In the genomic region with DNA sequence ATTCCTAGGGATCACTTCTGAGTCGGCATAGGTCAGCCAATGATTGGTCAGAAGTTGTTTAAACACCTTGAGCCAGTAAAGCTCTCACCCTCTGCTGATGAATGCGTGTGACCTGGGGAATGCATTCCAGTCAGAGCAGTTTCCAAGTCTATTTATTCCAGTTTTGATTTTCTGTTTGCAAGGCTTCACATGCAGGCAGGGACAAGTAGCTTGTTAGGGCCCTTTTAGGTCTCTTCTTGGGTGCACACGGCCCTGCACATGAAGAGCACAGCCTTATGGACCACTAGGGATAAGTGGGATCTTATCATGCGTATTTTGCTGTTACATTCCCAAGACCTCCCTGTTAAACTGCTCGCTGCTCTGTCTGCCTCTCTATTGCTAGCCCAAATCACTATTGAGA, we compare ENCODE assay signal across 24 cellular contexts. TPM values are rescaled to one million over a fixed set of nuclear protein-coding genes. Genes with fewer than 3 reads are reported as not detected.
DNase-seq lines count a peak whose midpoint lies in the region; ATAC-seq, FAIRE-seq and TF ChIP-seq lines count a peak whose summit lies in the region.
"Had no signal": no experiment of that assay in that cellular context is flagged by ENCODE, and none has a peak within 500 bp of the region (broad histone marks: within the 10 kb centered on the region; RNA-seq: fewer than 3 reads in every experiment).

No MANE protein-coding gene starts in this region.

- no peaks in the 10 kb centered on the region for H3K79me1 ChIP-seq in mesendoderm (ENCODE audit: low read length)

- no peaks in the 10 kb centered on the region for H3K9me3 Mint-ChIP-seq in stimulated activated naive B cell treated with anti-CD40 and anti-IgM and Interleukin-4, amounts not matched to agents 10 μg/mL and 1 μg/mL and 100 μg/mL, for 72 hours
- H3K9me3 Mint-ChIP-seq: activated naive CD4-positive, alpha-beta T cell treated with anti-CD3 and anti-CD28 coated beads, Interleukin-2, amount 50 U/mL, for 72 hours; immature natural killer cell; natural killer cell; T-helper 2 cell treated with Interferon-gamma antibody and Interleukin-4, amounts not matched to agents 5 μg/mL and 100 μg/mL, for 36 hours had no signal

- H3K4me3 ChIP-seq in K562: no peak overlapping the region
- H3K4me3 ChIP-seq in upper lobe of right lung: no peak overlapping the region
- H3K4me3 ChIP-seq in PC-3 (ENCODE audit: low read length): no peak overlapping the region
- no peak overlapping the region for H3K4me3 ChIP-seq in mesendoderm (ENCODE audit: low read length)
- H3K4me3 ChIP-seq: BLaER1, esophagus muscularis mucosa, SJCRH30 had no signal

- H3K18ac ChIP-seq in mesendoderm (ENCODE audit: low read length): no peak overlapping the region

- WGBS in K562 (ENCODE audit: insufficient coverage, low coverage, missing lambda C conversion rate): 20% methylated on average over 5 of the region's 5 CpGs
- WGBS in mesendoderm (ENCODE audit: extremely low coverage, insufficient coverage, low lambda C conversion rate): no CpG with 5 or more reads among the region's 5 CpGs

- no peak overlapping the region for H2AK5ac ChIP-seq in mesendoderm (ENCODE audit: low read length)

- H2BK120ac ChIP-seq in mesendoderm (ENCODE audit: low read depth, low read length): no peak overlapping the region

- H3K27me3 ChIP-seq in K562 (ENCODE audit: control insufficient read depth in 2 of 2, insufficient read depth in 2 of 2, low read length in 2 of 2): no peaks in the 10 kb centered on the region
- no peaks in the 10 kb centered on the region for H3K27me3 ChIP-seq in upper lobe of right lung
- H3K27me3 ChIP-seq in PC-3 (ENCODE audit: low read length): no peaks in the 10 kb centered on the region
- H3K27me3 ChIP-seq in mesendoderm (ENCODE audit: insufficient read depth, low read length, poor library complexity): no peaks in the 10 kb centered on the region
- H3K27me3 ChIP-seq: BLaER1, esophagus muscularis mucosa, SJCRH30 had no signal

- no peak for TF ChIP-seq POLR2A in K562 (conservative IDR thresholded peaks at IDR 0.05)

- H2BK5ac ChIP-seq in mesendoderm (ENCODE audit: low read length): no peak overlapping the region

- ATAC-seq in K562 (peak; percentile 60), upper lobe of right lung (peak; percentile 46), PC-3 (no peak; the same call in 1 of the 2 replicates)
- no peak for ATAC-seq in stimulated activated naive B cell treated with anti-CD40 and anti-IgM and Interleukin-4, amounts not matched to agents 10 μg/mL and 1 μg/mL and 100 μg/mL, for 72 hours (replicated peaks)
- ATAC-seq: activated CD8-positive, alpha-beta T cell treated with anti-CD3 and anti-CD28 coated beads, Interleukin-2, amount 10 ng/mL, durations not matched to agents 7 days and 5 days; activated naive CD4-positive, alpha-beta T cell treated with anti-CD3 and anti-CD28 coated beads, Interleukin-2, amount 50 U/mL, for 72 hours; natural killer cell had no signal

- POLR2A ChIA-PET in K562 (lab: Yijun Ruan, JAX): interaction anchor here (0.9 to 1.2 kb wide), 2 partner anchors 12 to 32 kb away, joined by 3 read pairs; no protein-coding TSS in a partner anchor
- POLR2A ChIA-PET in PC-3 (lab: Charles Lee; ENCODE audit: unreplicated experiment): no interaction called here

- no peak overlapping the region for H3K27ac Mint-ChIP-seq in stimulated activated naive B cell treated with anti-CD40 and anti-IgM and Interleukin-4, amounts not matched to agents 10 μg/mL and 1 μg/mL and 100 μg/mL, for 72 hours
- H3K27ac Mint-ChIP-seq: activated CD8-positive, alpha-beta T cell treated with anti-CD3 and anti-CD28 coated beads, Interleukin-2, amount 10 ng/mL, durations not matched to agents 7 days and 5 days; activated naive CD4-positive, alpha-beta T cell treated with anti-CD3 and anti-CD28 coated beads, Interleukin-2, amount 50 U/mL, for 72 hours; immature natural killer cell; natural killer cell; T-helper 2 cell treated with Interferon-gamma antibody and Interleukin-4, amounts not matched to agents 5 μg/mL and 100 μg/mL, for 36 hours had no signal

- H3K4me1 ChIP-seq in K562 (replicated peaks in 1 of 2; ENCODE audit: control insufficient read depth in 2 of 2, insufficient read depth in 2 of 2, low read length in 2 of 2) (peaks cover 0 to 3% of the 10 kb centered on the region in 2 experiments; a peak in 2 of 5 replicates), upper lobe of right lung (no peaks in the 10 kb centered on the region), PC-3 (ENCODE audit: insufficient read depth, low read length) (no peaks in the 10 kb centered on the region), mesendoderm (ENCODE audit: control insufficient read depth, low read depth, low read length) (no peaks in the 10 kb centered on the region)
- H3K4me1 ChIP-seq: BLaER1, SJCRH30 had no signal

- H3K4me3 Mint-ChIP-seq in stimulated activated naive B cell treated with anti-CD40 and anti-IgM and Interleukin-4, amounts not matched to agents 10 μg/mL and 1 μg/mL and 100 μg/mL, for 72 hours: no peak overlapping the region
- H3K4me3 Mint-ChIP-seq: activated CD8-positive, alpha-beta T cell treated with anti-CD3 and anti-CD28 coated beads, Interleukin-2, amount 10 ng/mL, durations not matched to agents 7 days and 5 days; immature natural killer cell; natural killer cell; T-helper 2 cell treated with Interferon-gamma antibody and Interleukin-4, amounts not matched to agents 5 μg/mL and 100 μg/mL, for 36 hours had no signal

- TF ChIP-seq CTCF in K562 (IDR thresholded peaks at IDR 0.05 in 2 of 3, conservative IDR thresholded peaks at IDR 0.05 in 1 of 3; ENCODE audit: insufficient read depth in 2 of 3, low read depth in 1 of 3, low read length in 3 of 3) (no peak), upper lobe of right lung (IDR thresholded peaks at IDR 0.05) (no peak), PC-3 (conservative IDR thresholded peaks at IDR 0.05; ENCODE audit: low read depth, low read length) (no peak)

- BruUV-seq in K562 (replicated peaks; lab: Mats Ljungman, UMichigan): no TSS peak
- BruUV-seq in PC-3 (replicated peaks; lab: Mats Ljungman, UMichigan): no TSS peak

- DNase-seq in NCI-H82 (lab: John Stamatoyannopoulos, UW) (peak; percentile 31), NCI-H82 treated with DMSO at 0.1 percent for 48 hours (lab: John Stamatoyannopoulos, UW; ENCODE audit: unreplicated experiment) (no peak), K562 (ENCODE audit: extremely low read depth in 1 of 4, low spot score in 3 of 4) (no peak), islet precursor cell (peak; percentile 65), upper lobe of right lung (no peak), PC-3 (no peak), mesendoderm (no peak)
- no peak for DNase-seq in stimulated activated naive B cell treated with anti-CD40 and anti-IgM and Interleukin-4, amounts not matched to agents 10 μg/mL and 1 μg/mL and 100 μg/mL, for 72 hours
- DNase-seq: activated CD4-positive, CD25-positive, alpha-beta regulatory T cell; activated CD8-positive, alpha-beta T cell treated with anti-CD3 and anti-CD28 coated beads, Interleukin-2, amount 10 ng/mL, durations not matched to agents 7 days and 5 days; DMS79; H7; immature natural killer cell; natural killer cell; NCI-H1048; NCI-H2107 had no signal

- H3K9me2 ChIP-seq in PC-3 (replicated peaks; ENCODE audit: low read length): no peaks in the 10 kb centered on the region

- H4K8ac ChIP-seq in mesendoderm (ENCODE audit: low read depth, low read length): no peak overlapping the region

- H3K36me3 ChIP-seq in K562 (ENCODE audit: control insufficient read depth, insufficient read depth, low read length) (peaks cover 16% of the 10 kb centered on the region; the same call in 1 of the 3 replicates), upper lobe of right lung (no peaks in the 10 kb centered on the region), PC-3 (ENCODE audit: low read depth, low read length) (no peaks in the 10 kb centered on the region), mesendoderm (ENCODE audit: control insufficient read depth, insufficient read depth, low read length) (no peaks in the 10 kb centered on the region)
- H3K36me3 ChIP-seq: esophagus muscularis mucosa, SJCRH30 had no signal

- no peaks in the 10 kb centered on the region for H3F3A ChIP-seq in PC-3 (ENCODE audit: low read length, unreplicated experiment)

- H3K79me2 ChIP-seq in K562 (ENCODE audit: control insufficient read depth, insufficient read depth, low read length): 0 out of 3 replicates have a peak, but pooled peaks cover 2% of the 10 kb centered on the region
- no peaks in the 10 kb centered on the region for H3K79me2 ChIP-seq in PC-3 (ENCODE audit: low read length)
- H3K79me2 ChIP-seq in mesendoderm (ENCODE audit: control insufficient read depth, insufficient read depth, low read length): no peaks in the 10 kb centered on the region

- no peak overlapping the region for H3K56ac ChIP-seq in mesendoderm (ENCODE audit: low read length)

- H3K4me1 Mint-ChIP-seq in stimulated activated naive B cell treated with anti-CD40 and anti-IgM and Interleukin-4, amounts not matched to agents 10 μg/mL and 1 μg/mL and 100 μg/mL, for 72 hours: no peaks in the 10 kb centered on the region
- H3K4me1 Mint-ChIP-seq: immature natural killer cell had no signal

- no peak overlapping the region for H2BK15ac ChIP-seq in mesendoderm (replicated peaks; ENCODE audit: low read depth)

- H4K5ac ChIP-seq in mesendoderm (ENCODE audit: low read length): no peak overlapping the region

- H3K23ac ChIP-seq in mesendoderm (ENCODE audit: low read length): no peak overlapping the region

- no peak for FAIRE-seq in K562 (lab: Jason Lieb, UNC)
- FAIRE-seq: A204.1 had no signal

- H3K36me3 Mint-ChIP-seq in stimulated activated naive B cell treated with anti-CD40 and anti-IgM and Interleukin-4, amounts not matched to agents 10 μg/mL and 1 μg/mL and 100 μg/mL, for 72 hours: peaks cover 3 to 4% of the 10 kb centered on the region in 2 donors
- H3K36me3 Mint-ChIP-seq: natural killer cell had no signal

- H3K9ac ChIP-seq in K562 (ENCODE audit: insufficient read depth in 1 of 2, low read depth in 2 of 2, low read length in 2 of 2) (no peak overlapping the region), PC-3 (ENCODE audit: low read length) (no peak overlapping the region), mesendoderm (ENCODE audit: low read length) (no peak overlapping the region)
- H3K9ac ChIP-seq: BLaER1, KMS-11 had no signal

- H3K9me3 ChIP-seq in K562 (replicated peaks; ENCODE audit: control insufficient read depth, insufficient read depth, low read depth, low read length) (no peaks in the 10 kb centered on the region), upper lobe of right lung (no peaks in the 10 kb centered on the region), PC-3 (ENCODE audit: low read length) (no peaks in the 10 kb centered on the region)
- H3K9me3 ChIP-seq: BLaER1, esophagus muscularis mucosa, SJCRH30 had no signal

- intact Hi-C loops in K562 (cut with micrococcal nuclease): no loop called here
- intact Hi-C loops in upper lobe of right lung (cut with DNase I): no loop called here
- intact Hi-C loops in PC-3 (cut with micrococcal nuclease): no loop called here

- no peak for TF ChIP-seq EP300 in K562 (IDR thresholded peaks at IDR 0.05; ENCODE audit: low read length)

- in situ Hi-C loops in K562 (cut with MboI): no loop called here

- H3K27ac ChIP-seq in K562 (ENCODE audit: extremely low read depth, low read depth, low read length) (no peak overlapping the region), upper lobe of right lung (no peak overlapping the region), PC-3 (ENCODE audit: low read length) (no peak overlapping the region), mesendoderm (ENCODE audit: low read depth, low read length) (no peak overlapping the region)
- H3K27ac ChIP-seq: BLaER1, HL-60, KMS-11, SJCRH30 had no signal

- CTCF ChIA-PET in K562 (lab: Yijun Ruan, JAX; ENCODE audit: low intra/inter-chr PET ratio): no interaction called here
- CTCF ChIA-PET in PC-3 (lab: Charles Lee): no interaction called here

- H3K9me1 ChIP-seq in K562 (ENCODE audit: control insufficient read depth, insufficient read depth, low read length): no peaks in the 10 kb centered on the region

- H2AFZ ChIP-seq in K562 (ENCODE audit: low read depth, low read length) (no peak overlapping the region), PC-3 (ENCODE audit: low read length) (no peak overlapping the region)

- TF ChIP-seq RAD21 in K562 (CRISPR knock-in tag; conservative IDR thresholded peaks at IDR 0.05 in 1 of 2, IDR thresholded peaks at IDR 0.05 in 1 of 2): no peak

- H3K27me3 Mint-ChIP-seq in stimulated activated naive B cell treated with anti-CD40 and anti-IgM and Interleukin-4, amounts not matched to agents 10 μg/mL and 1 μg/mL and 100 μg/mL, for 72 hours: peaks cover 0 to 9% of the 10 kb centered on the region in 2 donors

- H3K4ac ChIP-seq in mesendoderm (ENCODE audit: low read depth, low read length): no peak overlapping the region

- H4K20me1 ChIP-seq in K562 (replicated peaks; ENCODE audit: control insufficient read depth, insufficient read depth, low read length) (no peaks in the 10 kb centered on the region), PC-3 (ENCODE audit: low read length) (no peaks in the 10 kb centered on the region)
- H4K20me1 ChIP-seq: BLaER1 had no signal

- H3K4me2 ChIP-seq in K562 (ENCODE audit: insufficient read depth, low read length): no peak overlapping the region
- no peak overlapping the region for H3K4me2 ChIP-seq in PC-3 (ENCODE audit: low read length)
- H3K4me2 ChIP-seq in mesendoderm (ENCODE audit: low read length): no peak overlapping the region
- H3K4me2 ChIP-seq: BLaER1, KMS-11 had no signal

RNA-seq across cellular contexts. Expression of a gene that starts 46.9 kb away (rescaled TPM):
- 15.2 and 27.2 TPM in 2 replicates for total RNA-seq in K562 (2011; cell fraction: chromatin; rRNA removed; ENCODE audit: low replicate concordance)
- total RNA-seq in K562 (2011; cell fraction: nucleolus; rRNA removed): 8.3 and 9.1 TPM in 2 replicates
- total RNA-seq in K562 (2011; cell fraction: nucleoplasm; rRNA removed): 13.7 and 21.4 TPM in 2 replicates
- 6.4 and 6.7 TPM in 2 replicates for total RNA-seq in K562 (2014; rRNA removed)
- 12.4 and 14.6 TPM in 2 replicates for total RNA-seq in K562 (2014; rRNA removed; fragmentation: Illumina TruSeq; extraction: Trizol)
- 10.1 and 10.9 TPM in 2 replicates for total RNA-seq in K562 (2015; rRNA removed; fragmentation: Illumina TruSeq; extraction: Trizol)
- 10.3 and 10.7 TPM in 2 replicates for total RNA-seq in K562 (2021)
- polyA plus RNA-seq in K562 (2011; rRNA removed): 11.4 and 11.8 TPM in 2 replicates
- 2.4 and 6.5 TPM in 2 replicates for polyA plus RNA-seq in K562 (2011; cell fraction: cytosol; rRNA removed)
- 6.7 and 9.2 TPM in 2 replicates for polyA plus RNA-seq in K562 (2011; cell fraction: nucleus; rRNA removed)
- polyA plus RNA-seq in K562 (2012): 5.4 and 5.5 TPM in 2 replicates
- polyA plus RNA-seq in K562 (2014; fragmentation: Illumina TruSeq; extraction: Trizol): 6.5 and 7.6 TPM in 2 replicates
- 1 to 10 TPM; 3.0 to 3.2 TPM for polyA plus RNA-seq in K562 (2014; fragmentation: Nextera tagmentation; extraction: Ambion mirVana)
- polyA plus RNA-seq in K562 (2014; rRNA removed): 6.7 and 7.3 TPM in 2 replicates
- 27.3 and 27.8 TPM in 2 replicates for polyA minus RNA-seq in K562 (2011; rRNA and poly(A)+ RNA removed)
- 6.6 and 10.5 TPM in 2 replicates for polyA minus RNA-seq in K562 (2011; cell fraction: cytosol; rRNA and poly(A)+ RNA removed)
- 6.6 and 10.9 TPM in 2 replicates for polyA minus RNA-seq in K562 (2011; cell fraction: nucleus; rRNA and poly(A)+ RNA removed)
- 7.1 TPM for total RNA-seq in upper lobe of right lung
- total RNA-seq in PC-3 (2014; rRNA removed): 7.3 and 8.5 TPM in 2 replicates
- polyA plus RNA-seq in mesendoderm (2013, experiment 1 of 2): 3.3 TPM
- polyA plus RNA-seq in mesendoderm (2013, experiment 2 of 2): 3.4 TPM

Comparison
In these comparisons a context has a peak if more than half of its experiments do, and no peak if none do; other contexts are left out.
1. DNase-seq: peak in NCI-H82 (single experiment) and islet precursor cell (single experiment); none in NCI-H82 treated with DMSO at 0.1 percent for 48 hours (single experiment), K562 (0 of 4), upper lobe of right lung (single experiment), PC-3 (single experiment), mesendoderm (single experiment) and stimulated activated naive B cell treated with anti-CD40 and anti-IgM and Interleukin-4, amounts not matched to agents 10 μg/mL and 1 μg/mL and 100 μg/mL, for 72 hours (single experiment).
2. ATAC-seq: peak in K562 (single experiment) and upper lobe of right lung (single experiment); none in PC-3 (single experiment) and stimulated activated naive B cell treated with anti-CD40 and anti-IgM and Interleukin-4, amounts not matched to agents 10 μg/mL and 1 μg/mL and 100 μg/mL, for 72 hours (0 of 2).